1 cellular context compared by ENCODE assay signal in the genomic region with DNA sequence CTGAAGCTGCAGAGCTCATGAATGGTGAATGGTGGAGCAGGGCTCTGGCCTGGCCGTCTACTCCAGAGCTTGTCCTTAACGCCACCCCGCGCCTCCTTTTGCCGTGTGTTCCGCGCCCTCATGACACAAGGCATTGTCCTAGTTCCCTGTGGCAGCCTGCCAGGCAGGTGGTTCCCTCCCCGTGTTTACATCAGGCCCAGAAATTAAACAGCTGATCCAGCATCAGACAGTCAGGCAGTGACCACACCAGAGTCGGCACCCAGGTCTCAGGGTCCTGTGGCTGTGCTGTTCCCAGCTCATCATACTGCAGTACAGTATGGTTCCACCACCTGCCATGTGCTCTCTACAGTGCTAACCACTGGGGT.
TF ChIP-seq lines count a peak whose summit lies in the region.

No MANE protein-coding gene starts in this region.

TF ChIP-seq in WTC11, 78 proteins besides CTCF, POLR2A, EP300 and RAD21 (continued from another document):
- TF ChIP-seq, protein P1, sequence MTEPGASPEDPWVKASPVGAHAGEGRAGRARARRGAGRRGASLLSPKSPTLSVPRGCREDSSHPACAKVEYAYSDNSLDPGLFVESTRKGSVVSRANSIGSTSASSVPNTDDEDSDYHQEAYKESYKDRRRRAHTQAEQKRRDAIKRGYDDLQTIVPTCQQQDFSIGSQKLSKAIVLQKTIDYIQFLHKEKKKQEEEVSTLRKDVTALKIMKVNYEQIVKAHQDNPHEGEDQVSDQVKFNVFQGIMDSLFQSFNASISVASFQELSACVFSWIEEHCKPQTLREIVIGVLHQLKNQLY (CRISPR knock-in tag; IDR thresholded peaks at IDR 0.05), result no peak
- TF ChIP-seq, protein P2, sequence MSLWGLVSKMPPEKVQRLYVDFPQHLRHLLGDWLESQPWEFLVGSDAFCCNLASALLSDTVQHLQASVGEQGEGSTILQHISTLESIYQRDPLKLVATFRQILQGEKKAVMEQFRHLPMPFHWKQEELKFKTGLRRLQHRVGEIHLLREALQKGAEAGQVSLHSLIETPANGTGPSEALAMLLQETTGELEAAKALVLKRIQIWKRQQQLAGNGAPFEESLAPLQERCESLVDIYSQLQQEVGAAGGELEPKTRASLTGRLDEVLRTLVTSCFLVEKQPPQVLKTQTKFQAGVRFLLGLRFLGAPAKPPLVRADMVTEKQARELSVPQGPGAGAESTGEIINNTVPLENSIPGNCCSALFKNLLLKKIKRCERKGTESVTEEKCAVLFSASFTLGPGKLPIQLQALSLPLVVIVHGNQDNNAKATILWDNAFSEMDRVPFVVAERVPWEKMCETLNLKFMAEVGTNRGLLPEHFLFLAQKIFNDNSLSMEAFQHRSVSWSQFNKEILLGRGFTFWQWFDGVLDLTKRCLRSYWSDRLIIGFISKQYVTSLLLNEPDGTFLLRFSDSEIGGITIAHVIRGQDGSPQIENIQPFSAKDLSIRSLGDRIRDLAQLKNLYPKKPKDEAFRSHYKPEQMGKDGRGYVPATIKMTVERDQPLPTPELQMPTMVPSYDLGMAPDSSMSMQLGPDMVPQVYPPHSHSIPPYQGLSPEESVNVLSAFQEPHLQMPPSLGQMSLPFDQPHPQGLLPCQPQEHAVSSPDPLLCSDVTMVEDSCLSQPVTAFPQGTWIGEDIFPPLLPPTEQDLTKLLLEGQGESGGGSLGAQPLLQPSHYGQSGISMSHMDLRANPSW (CRISPR knock-in tag; conservative IDR thresholded peaks at IDR 0.05; ENCODE audit: low read depth), result no peak
- TF ChIP-seq MYBL2 (CRISPR knock-in tag; IDR thresholded peaks at IDR 0.05), result no peak
- TF ChIP-seq CBFB (CRISPR knock-in tag; IDR thresholded peaks at IDR 0.05; ENCODE audit: low read depth), result no peak
- no peak for TF ChIP-seq SOX15 (CRISPR knock-in tag; IDR thresholded peaks at IDR 0.05)
- TF ChIP-seq NFATC4 (CRISPR knock-in tag; IDR thresholded peaks at IDR 0.05), result no peak
- TF ChIP-seq, protein P3, sequence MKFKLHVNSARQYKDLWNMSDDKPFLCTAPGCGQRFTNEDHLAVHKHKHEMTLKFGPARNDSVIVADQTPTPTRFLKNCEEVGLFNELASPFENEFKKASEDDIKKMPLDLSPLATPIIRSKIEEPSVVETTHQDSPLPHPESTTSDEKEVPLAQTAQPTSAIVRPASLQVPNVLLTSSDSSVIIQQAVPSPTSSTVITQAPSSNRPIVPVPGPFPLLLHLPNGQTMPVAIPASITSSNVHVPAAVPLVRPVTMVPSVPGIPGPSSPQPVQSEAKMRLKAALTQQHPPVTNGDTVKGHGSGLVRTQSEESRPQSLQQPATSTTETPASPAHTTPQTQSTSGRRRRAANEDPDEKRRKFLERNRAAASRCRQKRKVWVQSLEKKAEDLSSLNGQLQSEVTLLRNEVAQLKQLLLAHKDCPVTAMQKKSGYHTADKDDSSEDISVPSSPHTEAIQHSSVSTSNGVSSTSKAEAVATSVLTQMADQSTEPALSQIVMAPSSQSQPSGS (CRISPR knock-in tag; IDR thresholded peaks at IDR 0.05; ENCODE audit: borderline replicate concordance, low read depth), result no peak
- no peak for TF ChIP-seq ZNF416 (CRISPR knock-in tag; IDR thresholded peaks at IDR 0.05)
- no peak for TF ChIP-seq SMAD4 (CRISPR knock-in tag; IDR thresholded peaks at IDR 0.05)
- no peak for TF ChIP-seq FOXJ3 (CRISPR knock-in tag; IDR thresholded peaks at IDR 0.05; ENCODE audit: borderline replicate concordance)
- TF ChIP-seq, protein P4, sequence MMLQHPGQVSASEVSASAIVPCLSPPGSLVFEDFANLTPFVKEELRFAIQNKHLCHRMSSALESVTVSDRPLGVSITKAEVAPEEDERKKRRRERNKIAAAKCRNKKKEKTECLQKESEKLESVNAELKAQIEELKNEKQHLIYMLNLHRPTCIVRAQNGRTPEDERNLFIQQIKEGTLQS (CRISPR knock-in tag; conservative IDR thresholded peaks at IDR 0.05), result no peak
